8 cellular contexts compared by ENCODE assay signal in genomic region chr9:87713278-87713989, GRCh38. TPM values are rescaled to one million over a fixed set of nuclear protein-coding genes. Genes with fewer than 3 reads are reported as not detected.
DNase-seq lines count a peak whose midpoint lies in the region; ATAC-seq and TF ChIP-seq lines count a peak whose summit lies in the region.

No MANE protein-coding gene starts in this region.

- no peaks in the 10 kb centered on the region for H3K9me3 ChIP-seq in CD4-positive, alpha-beta T cell (ENCODE audit: control insufficient read depth, low read length)
- H3K9me3 ChIP-seq in Panc1 (ENCODE audit: control insufficient read depth, insufficient read depth, low read depth, low read length) (no peaks in the 10 kb centered on the region), smooth muscle cell (replicated peaks; ENCODE audit: low read depth) (no peaks in the 10 kb centered on the region), BE2C (no peaks in the 10 kb centered on the region)

- intact Hi-C loops in CD4-positive, alpha-beta T cell (cut with DNase I, micrococcal nuclease) = no loop called here
- intact Hi-C loops in Panc1 (cut with micrococcal nuclease; ENCODE audit: unreplicated experiment) = no loop called here

- H3K79me2 ChIP-seq in smooth muscle cell (ENCODE audit: low read depth) = no peaks in the 10 kb centered on the region

- no peaks in the 10 kb centered on the region; the same call in 1 of the 2 replicates for H3K4me1 ChIP-seq in Panc1 (ENCODE audit: control insufficient read depth, insufficient read depth, low read length)
- H3K4me1 ChIP-seq in smooth muscle cell (ENCODE audit: low read depth) = peaks cover 17% of the 10 kb centered on the region
- no peaks in the 10 kb centered on the region; the same call in 1 of the 2 replicates for H3K4me1 ChIP-seq in BE2C

- peak overlapping the region; percentile 76 for H3K9ac ChIP-seq in smooth muscle cell (ENCODE audit: low read depth)

- peak in 1 of 10 experiments; percentile 15 for DNase-seq in CD4-positive, alpha-beta T cell
- DNase-seq in Panc1 (ENCODE audit: low read depth, low spot score) (peak; percentile 81), brain pericyte (ENCODE audit: low read depth, low spot score) (peak; percentile 98), islet precursor cell (peak; percentile 81), smooth muscle cell (lab: John Stamatoyannopoulos, UW; ENCODE audit: unreplicated experiment) (peak; percentile 59), activated gamma-delta T cell treated with Interleukin-2 at 50 U/mL for 16 hours (no peak), BE2C (no peak)

- no TSS peak for BruUV-seq in Panc1 (replicated peaks; lab: Mats Ljungman, UMichigan)

- no peaks in the 10 kb centered on the region for H3K27me3 Mint-ChIP-seq in CD4-positive, alpha-beta T cell

- H3K36me3 Mint-ChIP-seq in CD4-positive, alpha-beta T cell (ENCODE audit: low read depth) = no peaks in the 10 kb centered on the region

- H3K4me2 ChIP-seq in smooth muscle cell = peak overlapping the region; percentile 43

- POLR2A ChIA-PET in CD4-positive, alpha-beta T cell (lab: Charles Lee) = no interaction called here
- POLR2A ChIA-PET in Panc1 (lab: Charles Lee) = no interaction called here

- no peak overlapping the region for H3K4me3 Mint-ChIP-seq in CD4-positive, alpha-beta T cell

- H3K27ac Mint-ChIP-seq in CD4-positive, alpha-beta T cell = peak overlapping the region; percentile 61

- in situ Hi-C loops in Panc1 (cut with HindIII; ENCODE audit: low pct_unique_long_range_greater_than_20kb, low sequenced_read_pairs) = no loop called here

- no peaks in the 10 kb centered on the region for H3K9me3 Mint-ChIP-seq in CD4-positive, alpha-beta T cell

- CTCF ChIA-PET in CD4-positive, alpha-beta T cell (lab: Charles Lee) = interaction anchor here (1.1 kb wide), 1 partner anchor 16 kb away, joined by 3 read pairs; no protein-coding TSS in a partner anchor
- CTCF ChIA-PET in Panc1 (lab: Charles Lee) = no interaction called here

- no peak for TF ChIP-seq CTCF in CD4-positive, alpha-beta T cell (IDR thresholded peaks at IDR 0.05)
- TF ChIP-seq CTCF in Panc1 (IDR thresholded peaks at IDR 0.05) (no peak), smooth muscle cell (IDR thresholded peaks at IDR 0.05; ENCODE audit: borderline replicate concordance, insufficient read depth, poor library complexity, severe bottlenecking) (no peak), BE2C (IDR thresholded peaks at IDR 0.05; ENCODE audit: low read depth, low read length) (no peak)

- peak; percentile 10 for ATAC-seq in CD4-positive, alpha-beta T cell (ENCODE audit: poor library complexity)
- ATAC-seq in Panc1 (peak; percentile 91), HG02884 (IDR thresholded peaks at IDR 0.05; ENCODE audit: unreplicated experiment) (no peak)

- H3K4me1 Mint-ChIP-seq in CD4-positive, alpha-beta T cell (ENCODE audit: low read depth) = peaks cover 48% of the 10 kb centered on the region

- H4K20me1 ChIP-seq in smooth muscle cell (ENCODE audit: low read depth) = no peaks in the 10 kb centered on the region

- H3F3A ChIP-seq in smooth muscle cell (ENCODE audit: low read depth) = peaks cover 28% of the 10 kb centered on the region

- H3K36me3 ChIP-seq in Panc1 (ENCODE audit: control insufficient read depth, insufficient read depth, low read length) = no peaks in the 10 kb centered on the region
- H3K36me3 ChIP-seq in smooth muscle cell (ENCODE audit: low read depth) = no peaks in the 10 kb centered on the region
- H3K36me3 ChIP-seq in BE2C = no peaks in the 10 kb centered on the region

- WGBS in smooth muscle cell (ENCODE audit: low lambda C conversion rate) = 20% methylated on average over 10 of the region's 11 CpGs

- H2AFZ ChIP-seq in smooth muscle cell (ENCODE audit: low read depth) = no peak overlapping the region

- H3K27me3 ChIP-seq in CD4-positive, alpha-beta T cell (ENCODE audit: control insufficient read depth, insufficient read depth, low read length) = no peaks in the 10 kb centered on the region
- H3K27me3 ChIP-seq in Panc1 (ENCODE audit: control insufficient read depth, insufficient read depth, low read length) = no peaks in the 10 kb centered on the region
- H3K27me3 ChIP-seq in smooth muscle cell (ENCODE audit: low read depth) = no peaks in the 10 kb centered on the region
- no peaks in the 10 kb centered on the region for H3K27me3 ChIP-seq in BE2C

- H3K4me3 ChIP-seq in Panc1 (ENCODE audit: low read depth in 2 of 2, low read length in 2 of 2) (peak overlapping the region in 1 of 2 experiments; percentile 41; a peak in 2 of 4 replicates), smooth muscle cell (peak overlapping the region; percentile 2), BE2C (ENCODE audit: low read depth, low read length) (no peak overlapping the region)

- no peak overlapping the region for H3K27ac ChIP-seq in CD4-positive, alpha-beta T cell (ENCODE audit: low read depth, low read length)
- H3K27ac ChIP-seq in Panc1 (ENCODE audit: low read length) = peak overlapping the region; percentile 34; the same call in 1 of the 2 replicates
- H3K27ac ChIP-seq in smooth muscle cell (ENCODE audit: low read depth) = peak overlapping the region; percentile 95

RNA-seq across cellular contexts. Expression of gene CTSL, which starts 12.5 kb away (rescaled TPM):
- total RNA-seq in CD4-positive, alpha-beta T cell = 1 to 10 TPM; 7.5 to 7.9 TPM
- total RNA-seq in Panc1 (2021; ENCODE audit: unreplicated experiment) = 45.2 TPM
- 63.3 TPM for polyA plus RNA-seq in Panc1 (2012; ENCODE audit: insufficient read length)
- total RNA-seq in smooth muscle cell = 144 and 222 TPM in 2 replicates
- 174 and 178 TPM in 2 replicates for polyA plus RNA-seq in smooth muscle cell
- 42.7 TPM for polyA plus RNA-seq in BE2C (2012; ENCODE audit: insufficient read depth, insufficient read length, low read depth)

Comparison
In these comparisons a context has a peak if more than half of its experiments do, and no peak if none do; other contexts are left out.
1. DNase-seq: peak in Panc1 (single experiment), brain pericyte (single experiment), islet precursor cell (single experiment) and smooth muscle cell (single experiment); none in activated gamma-delta T cell treated with Interleukin-2 at 50 U/mL for 16 hours (single experiment) and BE2C (single experiment).